Comparison of ENCODE assay signal across 21 cellular contexts in genomic region chr2:128370468-128371247, GRCh38. TPM values are rescaled to one million over a fixed set of nuclear protein-coding genes. Genes with fewer than 3 reads are reported as not detected.
DNase-seq lines count a peak whose midpoint lies in the region; ATAC-seq, FAIRE-seq and TF ChIP-seq lines count a peak whose summit lies in the region.
"Had no signal": no experiment of that assay in that cellular context is flagged by ENCODE, and none has a peak within 500 bp of the region (broad histone marks: within the 10 kb centered on the region; RNA-seq: fewer than 3 reads in every experiment).

No MANE protein-coding gene starts in this region.

- H3K4me3 ChIP-seq in breast epithelium (no peak overlapping the region), epithelial cell of esophagus (ENCODE audit: low read length) (no peak overlapping the region), lower leg skin (ENCODE audit: low read depth, poor library complexity, severe bottlenecking) (no peak overlapping the region)
- H3K4me3 ChIP-seq: gastroesophageal sphincter, GM12878 had no signal

- H3K9me3 ChIP-seq in breast epithelium: no peaks in the 10 kb centered on the region
- H3K9me3 ChIP-seq: gastroesophageal sphincter had no signal

- no peaks in the 10 kb centered on the region for H3K4me1 ChIP-seq in breast epithelium

- H3K27me3 Mint-ChIP-seq in MCF 10A (ENCODE audit: insufficient read depth, unreplicated experiment) (no peaks in the 10 kb centered on the region), nephron progenitor cell (ENCODE audit: low read depth, poor library complexity) (peaks cover 18% of the 10 kb centered on the region)

- TF ChIP-seq CTCF in breast epithelium (IDR thresholded peaks at IDR 0.05) (no peak), MCF 10A (IDR thresholded peaks at IDR 0.05; ENCODE audit: unreplicated experiment) (no peak), epithelial cell of esophagus (IDR thresholded peaks at IDR 0.05; ENCODE audit: insufficient read depth, low read depth, low read length, missing control alignments) (no peak), nephron progenitor cell (IDR thresholded peaks at IDR 0.05) (no peak), lower leg skin (IDR thresholded peaks at IDR 0.05) (no peak)

- peak; percentile 87 for FAIRE-seq in urothelium cell line (lab: Jason Lieb, UNC)
- FAIRE-seq: GM12878, HTR-8/SVneo had no signal

- H3K4me3 Mint-ChIP-seq in MCF 10A (ENCODE audit: unreplicated experiment) (no peak overlapping the region), nephron progenitor cell (no peak overlapping the region)
- H3K4me3 Mint-ChIP-seq: activated naive CD4-positive, alpha-beta T cell treated with anti-CD3 and anti-CD28 coated beads for 36 hours; dendritic cell treated with granulocyte-macrophage colony-stimulating factor and Interleukin-4, amounts not matched to agents 40 ng/mL and 50 ng/mL, for 4 days; HFFc6 had no signal

- ATAC-seq in GM18907 (IDR thresholded peaks at IDR 0.05; ENCODE audit: unreplicated experiment): no peak
- ATAC-seq: gastroesophageal sphincter, left ventricle myocardium superior had no signal

- TF ChIP-seq POLR2A in breast epithelium (IDR thresholded peaks at IDR 0.05): no peak
- no peak for TF ChIP-seq POLR2A in lower leg skin (IDR thresholded peaks at IDR 0.05)

- no peaks in the 10 kb centered on the region for H3K36me3 ChIP-seq in breast epithelium
- H3K36me3 ChIP-seq: gastroesophageal sphincter had no signal

- intact Hi-C loops in breast epithelium (cut with DNase I; ENCODE audit: low total_unique reads): no loop called here
- intact Hi-C loops in MCF 10A (cut with micrococcal nuclease): no loop called here
- intact Hi-C loops in lower leg skin (cut with DNase I; ENCODE audit: low total_unique reads): no loop called here

- CTCF ChIA-PET in MCF 10A (lab: Yijun Ruan, JAX): interaction anchor here (0.7 kb wide), 1 partner anchor 279 kb away, joined by 3 read pairs; no protein-coding TSS in a partner anchor

- no peaks in the 10 kb centered on the region for H3K4me1 Mint-ChIP-seq in MCF 10A (ENCODE audit: insufficient read depth, unreplicated experiment)
- peaks cover 88% of the 10 kb centered on the region for H3K4me1 Mint-ChIP-seq in nephron progenitor cell

- POLR2A ChIA-PET in MCF 10A (lab: Yijun Ruan, JAX): interaction anchor here (0.6 kb wide), 1 partner anchor 25 kb away, joined by 3 read pairs; no protein-coding TSS in a partner anchor

- H3K9me3 Mint-ChIP-seq in MCF 10A (ENCODE audit: unreplicated experiment) (no peaks in the 10 kb centered on the region), nephron progenitor cell (no peaks in the 10 kb centered on the region)
- H3K9me3 Mint-ChIP-seq: activated naive CD4-positive, alpha-beta T cell treated with anti-CD3 and anti-CD28 coated beads for 36 hours; dendritic cell treated with granulocyte-macrophage colony-stimulating factor and Interleukin-4, amounts not matched to agents 40 ng/mL and 50 ng/mL, for 4 days; HFFc6 had no signal

- no TSS peak for BruUV-seq in MCF 10A (replicated peaks; lab: Mats Ljungman, UMichigan)

- no peaks in the 10 kb centered on the region for H3K27me3 ChIP-seq in breast epithelium
- H3K27me3 ChIP-seq: gastroesophageal sphincter had no signal

- whole genome bisulfite sequencing in lower leg skin, 2 donors: 86 to 90% methylated on average over 27 of the region's 27 CpGs

- H3K27ac Mint-ChIP-seq in MCF 10A (ENCODE audit: low read depth, unreplicated experiment) (no peak overlapping the region), nephron progenitor cell (peak overlapping the region; percentile 99)
- H3K27ac Mint-ChIP-seq: activated naive CD4-positive, alpha-beta T cell treated with anti-CD3 and anti-CD28 coated beads for 36 hours; dendritic cell treated with granulocyte-macrophage colony-stimulating factor and Interleukin-4, amounts not matched to agents 40 ng/mL and 50 ng/mL, for 4 days; HFFc6 had no signal

- peak overlapping the region; percentile 45 to 61 for H3K27ac ChIP-seq in breast epithelium
- H3K27ac ChIP-seq: epithelial cell of prostate had no signal

- peaks cover 9% of the 10 kb centered on the region for H3K36me3 Mint-ChIP-seq in MCF 10A (ENCODE audit: insufficient read depth, unreplicated experiment)
- no peaks in the 10 kb centered on the region for H3K36me3 Mint-ChIP-seq in nephron progenitor cell (ENCODE audit: low read depth)

- DNase-seq in breast epithelium (ENCODE audit: low spot score in 2 of 2) (no peak), MCF 10A (ENCODE audit: unreplicated experiment) (no peak), epithelial cell of esophagus (ENCODE audit: low read depth) (peak; percentile 61), nephron progenitor cell (no peak), urothelium cell line (ENCODE audit: low spot score) (no peak), lower leg skin (ENCODE audit: low spot score in 2 of 2) (no peak), NCI-H2171 treated with DMSO at 0.1 percent for 48 hours (lab: John Stamatoyannopoulos, UW) (no peak)
- DNase-seq: activated naive CD4-positive, alpha-beta T cell treated with anti-CD3 and anti-CD28 coated beads for 36 hours; C1 segment of cervical spinal cord; GDM1; HFFc6; left ventricle myocardium superior; NCI-H1436; NCI-H226; NK-92 treated with Interleukin-12 subunit alpha and Interleukin-12 subunit beta, amount 100 ng/mL, for 24 hours had no signal

RNA-seq across cellular contexts. Expression of gene HS6ST1, which starts 52.0 kb away (rescaled TPM):
- total RNA-seq in breast epithelium (10 to 100 TPM; 15.7 to 38.6 (median 29.8) TPM), MCF 10A (2022) (9.6 and 11.4 TPM in 2 replicates), lower leg skin (10 to 100 TPM; 50.2 to 88.9 (median 69.3) TPM)
